In genomic region chr1:118815909-118816308, GRCh38 we compare ENCODE assay signal across 20 cellular contexts.
"Had no signal": no experiment of that assay in that cellular context is flagged by ENCODE, and none has a peak within 500 bp of the region (broad histone marks: within the 10 kb centered on the region; RNA-seq: fewer than 3 reads in every experiment).

No MANE protein-coding gene starts in this region.

- H3K4me3 ChIP-seq: breast epithelium, esophagus squamous epithelium, heart right ventricle, lung, spleen, tibial nerve had no signal

- H3K36me3 ChIP-seq: breast epithelium, esophagus squamous epithelium, heart right ventricle, spleen, tibial nerve had no signal

- DNase-seq: activated CD4-positive, alpha-beta T cell treated with anti-CD3 and anti-CD28 coated beads for 1 hour; activated CD4-positive, alpha-beta T cell treated with anti-CD3 and anti-CD28 coated beads, Interleukin-2, amount 50 U/mL, for 1 hour; activated naive CD8-positive, alpha-beta T cell treated with anti-CD3 and anti-CD28 coated beads for 36 hours; activated T-cell treated with anti-CD3 and anti-CD28 coated beads, Interleukin-2, amount 50 U/mL, for 24 hours; amniotic stem cell; cortex of kidney; endodermal cell; esophagus squamous epithelium; heart right ventricle; islet precursor cell; left cardiac atrium; naive thymus-derived CD4-positive, alpha-beta T cell; spleen; stimulated activated CD4-positive, alpha-beta T cell treated with anti-CD3 and anti-CD28 coated beads, Interleukin-4, amount 100 ng/mL, for 1 hour; stimulated activated naive CD8-positive, alpha-beta T cell treated with anti-CD3 and anti-CD28 coated beads, Interleukin-15, Interleukin-2, amounts not matched to agents 100 U/mL and 50 U/mL, for 24 hours; T-cell had no signal

- H3K27me3 ChIP-seq: breast epithelium, esophagus squamous epithelium, spleen, tibial nerve had no signal

- H3K9me3 ChIP-seq: breast epithelium, esophagus squamous epithelium, tibial nerve had no signal

- H3K4me1 ChIP-seq: breast epithelium, esophagus squamous epithelium, heart right ventricle, spleen had no signal

- H3K27ac ChIP-seq: heart right ventricle, spleen had no signal

- ATAC-seq: activated T-helper 17 cell treated with anti-CD3 and anti-CD28 coated beads, Interleukin-2, amount 50 U/mL, for 72 hours; heart right ventricle; left cardiac atrium; naive thymus-derived CD4-positive, alpha-beta T cell; stimulated activated naive CD8-positive, alpha-beta T cell treated with anti-CD3 and anti-CD28 coated beads, Interleukin-15, Interleukin-2, amounts not matched to agents 100 U/mL and 50 U/mL, for 24 hours; T-cell had no signal
